ENCODE assay signal across 8 cellular contexts in the genomic region with DNA sequence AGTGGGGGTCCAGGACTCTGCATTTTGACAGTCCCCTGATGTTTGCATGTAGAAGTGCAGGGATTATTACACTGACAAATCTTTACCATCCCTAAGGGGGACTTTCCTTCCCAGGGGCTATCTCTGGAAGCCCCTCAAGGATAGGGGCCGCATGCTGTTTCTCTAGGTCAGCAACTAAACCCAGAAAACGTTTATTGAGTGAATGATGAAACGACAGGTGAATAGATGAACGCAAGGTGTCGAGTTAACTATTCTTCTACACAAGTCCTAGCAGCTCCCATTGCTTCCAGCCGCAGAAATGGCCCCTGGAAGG. TPM values are rescaled to one million over a fixed set of nuclear protein-coding genes. Genes with fewer than 3 reads are reported as not detected.
DNase-seq lines count a peak whose midpoint lies in the region; ATAC-seq and TF ChIP-seq lines count a peak whose summit lies in the region.

No MANE protein-coding gene starts in this region.

- in situ Hi-C loops in GM13976 (cut with MboI; ENCODE audit: low sequenced_read_pairs, unreplicated experiment) = loop anchor here (25.0 kb wide), 1 partner anchor 1010 kb away; the partner anchor contains the start of gene PRR16

- peaks cover 16% of the 10 kb centered on the region for H3K27me3 Mint-ChIP-seq in central memory CD8-positive, alpha-beta T cell
- no peaks in the 10 kb centered on the region for H3K27me3 Mint-ChIP-seq in naive B cell

- H3K4me3 ChIP-seq in AG09309 (ENCODE audit: control insufficient read depth, low read depth, low read length) (peak overlapping the region; percentile 98), HUES64 (ENCODE audit: low read length) (peak overlapping the region; percentile 88)

- peaks cover 25% of the 10 kb centered on the region for H3K4me1 Mint-ChIP-seq in central memory CD8-positive, alpha-beta T cell
- peaks cover 22 to 70% (median 55%) of the 10 kb centered on the region in 3 donors for H3K4me1 Mint-ChIP-seq in naive B cell

- peaks cover 22% of the 10 kb centered on the region for H3K4me1 ChIP-seq in HUES64 (ENCODE audit: insufficient read depth, low read length)

- H3K36me3 Mint-ChIP-seq in central memory CD8-positive, alpha-beta T cell (ENCODE audit: insufficient read depth) = peaks cover 2% of the 10 kb centered on the region
- peaks cover 9 to 18% of the 10 kb centered on the region in 2 donors for H3K36me3 Mint-ChIP-seq in naive B cell

- no peak for ATAC-seq in central memory CD8-positive, alpha-beta T cell (replicated peaks; ENCODE audit: extremely low read depth, poor library complexity, severe bottlenecking)
- no peak for ATAC-seq in naive B cell (ENCODE audit: low read depth in 2 of 2)
- ATAC-seq in HG03460 (IDR thresholded peaks at IDR 0.05; ENCODE audit: unreplicated experiment) = no peak

- peak overlapping the region; percentile 99 for H3K27ac ChIP-seq in HUES64 (ENCODE audit: low read depth, low read length)

- H3K36me3 ChIP-seq in HUES64 (ENCODE audit: insufficient read depth, low read length) = peaks cover 5% of the 10 kb centered on the region

- peak overlapping the region; percentile 87 for H3K27ac Mint-ChIP-seq in central memory CD8-positive, alpha-beta T cell (ENCODE audit: low read depth)
- H3K27ac Mint-ChIP-seq in naive B cell = peak overlapping the region; percentile 90 to 98 (median 97)

- peaks cover 14% of the 10 kb centered on the region for H3K9me3 ChIP-seq in HUES64 (ENCODE audit: insufficient read depth, low read depth, low read length)

- 31% methylated on average over 6 of the region's 6 CpGs for WGBS in HUES64

- no peak overlapping the region for H3K9ac ChIP-seq in HUES64 (ENCODE audit: low read depth, low read length)

- no peaks in the 10 kb centered on the region for H3K27me3 ChIP-seq in HUES64 (ENCODE audit: insufficient read depth, low read length)

- TF ChIP-seq CTCF in AG09309 (IDR thresholded peaks at IDR 0.05; ENCODE audit: control insufficient read depth, insufficient read depth, low read depth, low read length, missing control alignments) (no peak), GM13976 (IDR thresholded peaks at IDR 0.05; ENCODE audit: borderline replicate concordance, control extremely low read depth, extremely low read depth, insufficient read depth, missing control alignments) (no peak)

- peak overlapping the region; percentile 91 for H3K4me3 Mint-ChIP-seq in central memory CD8-positive, alpha-beta T cell
- H3K4me3 Mint-ChIP-seq in naive B cell = peak overlapping the region; percentile 93 to 99 (median 96)

- H3K9me3 Mint-ChIP-seq in central memory CD8-positive, alpha-beta T cell = no peaks in the 10 kb centered on the region
- peaks cover 2 to 18% (median 8%) of the 10 kb centered on the region in 7 donors for H3K9me3 Mint-ChIP-seq in naive B cell

- no peak for DNase-seq in AG09309 (ENCODE audit: low read depth)
- DNase-seq in central memory CD8-positive, alpha-beta T cell (ENCODE audit: low spot score in 2 of 2) = no peak
- DNase-seq in naive B cell = no peak
- no peak for DNase-seq in NCI-H1930 (lab: John Stamatoyannopoulos, UW)
- DNase-seq in GM13976 (ENCODE audit: low spot score) = no peak
- no peak for DNase-seq in KG1 (lab: John Stamatoyannopoulos, UW)

RNA-seq across cellular contexts. Expression of gene HSD17B4, which starts 0.3 kb away (rescaled TPM):
- polyA plus RNA-seq in HUES64 (2013, experiment 1 of 2) = 195 TPM
- 212 TPM for polyA plus RNA-seq in HUES64 (2013, experiment 2 of 2)
- polyA plus RNA-seq in naive B cell (ENCODE audit: low read depth in 6 of 6) = 100 to 1,000 TPM; 118 to 195 (median 128) TPM
